Comparison of ENCODE assay signal across 8 cellular contexts in the genomic region with DNA sequence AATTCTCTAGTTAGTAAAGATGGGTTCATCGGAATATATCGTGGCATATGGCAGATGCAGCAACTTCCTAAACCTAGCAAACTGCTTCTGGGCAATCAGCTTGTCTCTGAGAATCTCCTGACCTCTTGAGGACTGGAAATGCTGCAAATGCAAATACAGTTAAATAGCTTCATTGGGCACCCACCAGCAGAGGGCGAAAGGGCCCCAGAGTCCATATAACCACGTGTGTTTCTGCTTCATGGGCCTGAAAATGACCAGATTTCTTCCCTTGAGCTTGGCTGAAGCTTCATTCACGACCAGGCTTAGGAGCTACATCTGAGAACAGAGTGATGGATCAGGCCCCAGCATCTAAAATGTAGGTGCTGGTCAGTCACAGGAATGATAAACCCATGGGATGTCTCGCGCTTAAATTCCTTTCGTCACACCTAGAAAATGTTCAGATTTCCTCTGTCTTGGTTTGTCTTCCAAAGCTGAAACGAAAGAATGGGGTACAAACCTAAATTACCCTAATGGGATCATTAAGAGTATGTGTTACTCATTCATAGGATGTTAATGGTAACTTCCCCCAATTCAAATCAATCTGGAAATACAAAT.
A peak's percentile ranks its signal among the peaks of the same experiment; 100 is the strongest.
DNase-seq lines count a peak whose midpoint lies in the region; ATAC-seq, FAIRE-seq and TF ChIP-seq lines count a peak whose summit lies in the region.

No MANE protein-coding gene starts in this region.

- CTCF ChIA-PET in H1 (lab: Charles Lee; ENCODE audit: partially characterized antibody) = interaction anchor here (0.6 to 4.9 kb wide), 45 partner anchors 9 to 1299 kb away, joined by 3 to 50 read pairs (median 4); no protein-coding TSS in a partner anchor

- no peaks in the 10 kb centered on the region for H4K20me1 ChIP-seq in DND-41 (ENCODE audit: insufficient read depth, low read length)
- no peaks in the 10 kb centered on the region for H4K20me1 ChIP-seq in H1 (replicated peaks in 1 of 2; ENCODE audit: control insufficient read depth in 1 of 2, insufficient read depth in 2 of 2, low read length in 2 of 2)
- H4K20me1 ChIP-seq in neural progenitor cell (ENCODE audit: low read depth) = no peaks in the 10 kb centered on the region

- no peak for TF ChIP-seq EP300 in H1 (IDR thresholded peaks at IDR 0.05; ENCODE audit: borderline replicate concordance in 1 of 2, low read depth in 2 of 2, low read length in 2 of 2)

- no peak overlapping the region for H3K9ac ChIP-seq in DND-41 (ENCODE audit: low read depth, low read length)
- H3K9ac ChIP-seq in H1 (replicated peaks in 1 of 4; ENCODE audit: extremely low read depth in 1 of 4, low read depth in 3 of 4, low read length in 3 of 4) = no peak overlapping the region
- H3K9ac ChIP-seq in neural progenitor cell = no peak overlapping the region

- peak; percentile 75 to 82 for TF ChIP-seq RAD21 in H1 (IDR thresholded peaks at IDR 0.05 in 1 of 2, conservative IDR thresholded peaks at IDR 0.05 in 1 of 2; ENCODE audit: low read depth in 2 of 2, low read length in 2 of 2)

- no peak overlapping the region for H2AFZ ChIP-seq in DND-41 (ENCODE audit: low read depth, low read length)
- H2AFZ ChIP-seq in H1 (ENCODE audit: low read length) = peak overlapping the region; percentile 95
- H2AFZ ChIP-seq in neural progenitor cell (replicated peaks) = peak overlapping the region; percentile 66

- no peak overlapping the region for H4K8ac ChIP-seq in H1 (ENCODE audit: extremely low read depth, insufficient read depth, low read length)

- no peak overlapping the region for H3K56ac ChIP-seq in H1 (replicated peaks; ENCODE audit: insufficient read length, low read depth, low read length)

- H3K27me3 Mint-ChIP-seq in neural progenitor cell (ENCODE audit: insufficient read depth, low read depth) = no peaks in the 10 kb centered on the region

- POLR2A ChIA-PET in H1 (lab: Charles Lee; ENCODE audit: partially characterized antibody) = no interaction called here

- no peak overlapping the region for H3K23ac ChIP-seq in H1 (ENCODE audit: insufficient read length)

- no peak overlapping the region for H2BK5ac ChIP-seq in H1 (ENCODE audit: low read depth, low read length)

- in situ Hi-C loops in SK-MEL-5 (cut with HindIII; ENCODE audit: low pct_unique_long_range_greater_than_20kb, low sequenced_read_pairs) = no loop called here

- 66% methylated on average over 9 of the region's 9 CpGs; no CpG with 5 or more reads in 1 of the 2 experiments for WGBS in H1 (ENCODE audit: extremely low coverage in 1 of 2, insufficient coverage in 1 of 2, insufficient read length in 1 of 2, insufficient replicate concordance in 2 of 2, low coverage in 1 of 2, low lambda C conversion rate in 2 of 2, missing lambda C conversion rate in 1 of 2), 2 experiments

- TF ChIP-seq CTCF in DND-41 (IDR thresholded peaks at IDR 0.05; ENCODE audit: borderline replicate concordance, extremely low read depth, low read length, poor library complexity, severe bottlenecking) (peak; percentile 53), H1 (IDR thresholded peaks at IDR 0.05; ENCODE audit: control extremely low read depth in 1 of 3, insufficient read depth in 1 of 3, low read depth in 1 of 3, low read length in 3 of 3) (peak; percentile 54 to 94 (median 89)), neural progenitor cell (IDR thresholded peaks at IDR 0.05) (peak; percentile 76)

- TF ChIP-seq POLR2A in H1 (IDR thresholded peaks at IDR 0.05; ENCODE audit: control extremely low read depth in 1 of 2, low read depth in 2 of 2, low read length in 2 of 2) = no peak

- no peaks in the 10 kb centered on the region; the same call in 1 of the 2 replicates for H3K23me2 ChIP-seq in H1 (ENCODE audit: low read depth, low read length)

- H3K4me3 Mint-ChIP-seq in neural progenitor cell = no peak overlapping the region

- H3K27ac ChIP-seq in DND-41 (ENCODE audit: low read length) = no peak overlapping the region
- no peak overlapping the region for H3K27ac ChIP-seq in H1 (ENCODE audit: low read depth, low read length)
- H3K27ac ChIP-seq in neural progenitor cell = no peak overlapping the region

- no peak overlapping the region for H3K4me3 ChIP-seq in DND-41 (ENCODE audit: low read depth in 1 of 2, low read length in 2 of 2)
- no peak overlapping the region for H3K4me3 ChIP-seq in H1 (ENCODE audit: extremely low read depth in 1 of 4, insufficient read depth in 2 of 4, low read depth in 3 of 4, low read length in 4 of 4)
- H3K4me3 ChIP-seq in neural progenitor cell = no peak overlapping the region

- no peak overlapping the region for H2BK12ac ChIP-seq in H1 (ENCODE audit: low read depth, low read length)

- H3K36me3 ChIP-seq in DND-41 (ENCODE audit: insufficient read depth, low read length) (no peaks in the 10 kb centered on the region), H1 (ENCODE audit: control insufficient read depth in 2 of 4, insufficient read depth in 4 of 4, low read length in 3 of 4) (no peaks in the 10 kb centered on the region), neural progenitor cell (no peaks in the 10 kb centered on the region)

- DNase-seq in DND-41 = peak; percentile 21
- peak; percentile 16 for DNase-seq in HuH-7 (ENCODE audit: low spot score)
- peak; percentile 87 for DNase-seq in SK-MEL-5 (ENCODE audit: low read depth, low spot score)
- DNase-seq in H1 (ENCODE audit: low read depth in 1 of 2, low spot score in 2 of 2) = peak; percentile 58 to 83
- DNase-seq in neural progenitor cell (ENCODE audit: low spot score) = peak; percentile 69
- no peak for DNase-seq in iPS-NIHi11 (ENCODE audit: low spot score)
- no peak for DNase-seq in 8988T

- ATAC-seq in DND-41 (ENCODE audit: insufficient read depth, low read depth) = no peak
- ATAC-seq in GM21619 (IDR thresholded peaks at IDR 0.05; ENCODE audit: unreplicated experiment) = no peak

- no peak overlapping the region for H2AK5ac ChIP-seq in H1 (ENCODE audit: low read depth, low read length)

- H3F3A ChIP-seq in neural progenitor cell (ENCODE audit: low read depth) = no peaks in the 10 kb centered on the region

- no peak overlapping the region for H3K27ac Mint-ChIP-seq in neural progenitor cell

- no peak overlapping the region for H4K5ac ChIP-seq in H1 (ENCODE audit: insufficient read length, low read depth, low read length)

- H3K79me2 ChIP-seq in DND-41 (ENCODE audit: insufficient read depth, low read length) (no peaks in the 10 kb centered on the region), H1 (ENCODE audit: control insufficient read depth in 1 of 2, insufficient read depth in 2 of 2, low read length in 2 of 2) (no peaks in the 10 kb centered on the region), neural progenitor cell (ENCODE audit: low read depth) (no peaks in the 10 kb centered on the region)

- H3K9me3 ChIP-seq in DND-41 (ENCODE audit: insufficient read depth, low read length, severe bottlenecking) = no peaks in the 10 kb centered on the region
- no peaks in the 10 kb centered on the region for H3K9me3 ChIP-seq in H1 (ENCODE audit: insufficient read depth in 2 of 2, low read depth in 1 of 2, low read length in 1 of 2)
- no peaks in the 10 kb centered on the region for H3K9me3 ChIP-seq in neural progenitor cell (ENCODE audit: low read depth)

- H2BK20ac ChIP-seq in H1 (ENCODE audit: low read length) = no peak overlapping the region

- no peaks in the 10 kb centered on the region for H3K79me1 ChIP-seq in H1 (ENCODE audit: low read depth, low read length)

- FAIRE-seq in H1 (lab: Jason Lieb, UNC) = peak; percentile 86

- no peaks in the 10 kb centered on the region for H3K36me3 Mint-ChIP-seq in neural progenitor cell

- no peak overlapping the region for H2BK120ac ChIP-seq in H1 (replicated peaks; ENCODE audit: low read depth, low read length)

- H3K9me3 Mint-ChIP-seq in neural progenitor cell = no peaks in the 10 kb centered on the region

- H3K4me1 ChIP-seq in DND-41 (ENCODE audit: insufficient read depth, low read length) (no peaks in the 10 kb centered on the region), H1 (replicated peaks in 1 of 4; ENCODE audit: control insufficient read depth in 3 of 4, insufficient read depth in 4 of 4, low read length in 3 of 4) (no peaks in the 10 kb centered on the region), neural progenitor cell (no peaks in the 10 kb centered on the region)

- no peak overlapping the region for H4K91ac ChIP-seq in H1 (replicated peaks; ENCODE audit: insufficient read length, low read length)

- no peak overlapping the region for H3K4me2 ChIP-seq in DND-41 (ENCODE audit: insufficient read depth, low read length)
- H3K4me2 ChIP-seq in H1 (ENCODE audit: insufficient read depth in 1 of 2, low read depth in 2 of 2, low read length in 2 of 2) = no peak overlapping the region
- H3K4me2 ChIP-seq in neural progenitor cell = no peak overlapping the region

- no peaks in the 10 kb centered on the region for H3K4me1 Mint-ChIP-seq in neural progenitor cell

- H2BK15ac ChIP-seq in H1 (ENCODE audit: low read length) = no peak overlapping the region

- H3K27me3 ChIP-seq in DND-41 (ENCODE audit: insufficient read depth, low read length, poor library complexity) = no peaks in the 10 kb centered on the region
- H3K27me3 ChIP-seq in H1 (replicated peaks in 1 of 4; ENCODE audit: control insufficient read depth in 3 of 4, extremely low read depth in 1 of 4, insufficient read depth in 3 of 4, low read length in 3 of 4) = no peaks in the 10 kb centered on the region
- peaks cover 6% of the 10 kb centered on the region for H3K27me3 ChIP-seq in neural progenitor cell

- no peak overlapping the region for H3K4ac ChIP-seq in H1 (replicated peaks; ENCODE audit: insufficient read length, low read depth, low read length)

- H3K14ac ChIP-seq in H1 (ENCODE audit: insufficient read length) = no peak overlapping the region

- no peak overlapping the region for H3K18ac ChIP-seq in H1 (ENCODE audit: extremely low read depth, low read length)

TF ChIP-seq in H1, 55 proteins besides CTCF, POLR2A, EP300 and RAD21 (continues in another document):
- TF ChIP-seq SP1 (IDR thresholded peaks at IDR 0.05; ENCODE audit: low read depth, low read length) (no peak), KDM5A (IDR thresholded peaks at IDR 0.05; ENCODE audit: low read length) (no peak), GTF2F1 (IDR thresholded peaks at IDR 0.05; ENCODE audit: borderline replicate concordance, low read depth, low read length) (no peak), RBBP5 (IDR thresholded peaks at IDR 0.05; ENCODE audit: borderline replicate concordance, low read depth, low read length) (no peak), JUND (IDR thresholded peaks at IDR 0.05; ENCODE audit: low read length) (no peak), CHD2 (IDR thresholded peaks at IDR 0.05; ENCODE audit: low read length) (no peak), SP2 (IDR thresholded peaks at IDR 0.05; ENCODE audit: low read length) (no peak), HDAC2 (IDR thresholded peaks at IDR 0.05; ENCODE audit: borderline replicate concordance in 1 of 2, low read depth in 2 of 2, low read length in 2 of 2) (no peak), CREB1 (IDR thresholded peaks at IDR 0.05) (peak; percentile 7; the same call in 1 of the 2 replicates)
- TF ChIP-seq, protein P1, sequence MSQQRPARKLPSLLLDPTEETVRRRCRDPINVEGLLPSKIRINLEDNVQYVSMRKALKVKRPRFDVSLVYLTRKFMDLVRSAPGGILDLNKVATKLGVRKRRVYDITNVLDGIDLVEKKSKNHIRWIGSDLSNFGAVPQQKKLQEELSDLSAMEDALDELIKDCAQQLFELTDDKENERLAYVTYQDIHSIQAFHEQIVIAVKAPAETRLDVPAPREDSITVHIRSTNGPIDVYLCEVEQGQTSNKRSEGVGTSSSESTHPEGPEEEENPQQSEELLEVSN (IDR thresholded peaks at IDR 0.05) = peak; percentile 59; the same call in 1 of the 2 replicates

Comparison
In these comparisons a context has a peak if more than half of its experiments do, and no peak if none do; other contexts are left out.
1. DNase-seq: peak in DND-41 (single experiment), HuH-7 (single experiment), SK-MEL-5 (single experiment), H1 (2 of 2) and neural progenitor cell (single experiment); none in iPS-NIHi11 (single experiment) and 8988T (single experiment).
2. Peak in every context shown above with its lines, with median percentiles within 50 percentile points of each other: CTCF ChIP-seq.